In genomic region chr4:150332961-150333360, GRCh38 we compare ENCODE assay signal across 9 cellular contexts.
"Had no signal": no experiment of that assay in that cellular context is flagged by ENCODE, and none has a peak within 500 bp of the region (broad histone marks: within the 10 kb centered on the region; RNA-seq: fewer than 3 reads in every experiment).

No MANE protein-coding gene starts in this region.

- DNase-seq: H9, HCEC 1CT, IMR-90, KG1 had no signal

- FAIRE-seq: H1, H54, HTR-8/SVneo, K562 had no signal

- ATAC-seq: GM23338, K562 had no signal
